In the genomic region with DNA sequence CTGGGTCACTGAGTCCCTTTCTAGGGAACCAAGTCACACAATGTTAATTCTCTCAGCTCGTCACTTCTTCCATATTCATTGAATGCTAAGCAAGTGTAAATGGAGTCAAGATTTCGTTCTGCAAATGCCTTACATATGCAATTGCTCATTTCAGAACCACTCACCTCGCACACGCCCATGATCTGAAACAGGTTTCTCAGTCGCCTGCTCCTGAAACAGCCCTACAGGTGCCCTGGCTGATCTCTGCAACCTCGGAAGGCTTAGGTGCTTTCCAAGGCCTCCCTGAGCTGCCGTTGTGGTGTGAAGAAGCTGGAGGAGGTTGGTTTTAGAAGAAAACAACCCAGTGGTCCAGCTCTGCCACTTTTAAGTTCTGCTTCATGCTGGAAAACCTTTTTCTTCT, we compare ENCODE assay signal across 15 cellular contexts.
A peak's percentile ranks its signal among the peaks of the same experiment; 100 is the strongest.
DNase-seq lines count a peak whose midpoint lies in the region; ATAC-seq and TF ChIP-seq lines count a peak whose summit lies in the region.
"Had no signal": no experiment of that assay in that cellular context is flagged by ENCODE, and none has a peak within 500 bp of the region (broad histone marks: within the 10 kb centered on the region; RNA-seq: fewer than 3 reads in every experiment).

No MANE protein-coding gene starts in this region.

- DNase-seq in GM10248 (ENCODE audit: extremely low spot score): peak; percentile 62
- DNase-seq in activated CD8-positive, alpha-beta memory T cell treated with anti-CD3 and anti-CD28 coated beads for 24 hours: no peak
- no peak for DNase-seq in NCI-H345 (lab: John Stamatoyannopoulos, UW)
- DNase-seq: CD4-positive, CD25-positive, alpha-beta regulatory T cell; MG63; NCI-H2081; NCI-H526 treated with DMSO at 0.1 percent for 48 hours; pancreas; tibial artery had no signal

- POLR2A ChIA-PET in GM10248 (lab: Yijun Ruan, JAX): no interaction called here

- no peak for TF ChIP-seq CTCF in GM10248 (IDR thresholded peaks at IDR 0.05; ENCODE audit: control extremely low read depth, extremely low read depth, low read depth, missing control alignments)

- CTCF ChIA-PET in GM10248 (lab: Yijun Ruan, JAX): no interaction called here

- peak; percentile 35 for ATAC-seq in GM18907 (IDR thresholded peaks at IDR 0.05; ENCODE audit: unreplicated experiment)
- ATAC-seq in HG02571 (IDR thresholded peaks at IDR 0.05; ENCODE audit: unreplicated experiment): peak; percentile 35
- peak; percentile 36 for ATAC-seq in HG03520 (IDR thresholded peaks at IDR 0.05; ENCODE audit: unreplicated experiment)
- no peak for ATAC-seq in HG02981 (IDR thresholded peaks at IDR 0.05; ENCODE audit: unreplicated experiment)
- no peak for ATAC-seq in GM21515 (IDR thresholded peaks at IDR 0.05; ENCODE audit: unreplicated experiment)
- ATAC-seq: A549, pancreas had no signal

Comparison
In these comparisons a context has a peak if more than half of its experiments do, and no peak if none do; other contexts are left out.
1. ATAC-seq: peak in GM18907 (single experiment), HG02571 (single experiment) and HG03520 (single experiment); none in HG02981 (single experiment) and GM21515 (single experiment).